Comparison of ENCODE assay signal across 22 cellular contexts in genomic region chr2:241258505-241259160, GRCh38. TPM values are rescaled to one million over a fixed set of nuclear protein-coding genes. Genes with fewer than 3 reads are reported as not detected.
DNase-seq lines count a peak whose midpoint lies in the region; ATAC-seq and TF ChIP-seq lines count a peak whose summit lies in the region.
"Had no signal": no experiment of that assay in that cellular context is flagged by ENCODE, and none has a peak within 500 bp of the region (broad histone marks: within the 10 kb centered on the region; RNA-seq: fewer than 3 reads in every experiment).

No MANE protein-coding gene starts in this region.

- H3K9me2 ChIP-seq in GM23338 (ENCODE audit: insufficient read depth) = no peaks in the 10 kb centered on the region

- no peaks in the 10 kb centered on the region for H3F3A ChIP-seq in GM23338 (replicated peaks; ENCODE audit: low read depth)

- DNase-seq in activated naive CD8-positive, alpha-beta T cell treated with anti-CD3 and anti-CD28 coated beads for 36 hours = no peak
- no peak for DNase-seq in activated naive CD8-positive, alpha-beta T cell treated with anti-CD3 and anti-CD28 coated beads, Interleukin-2, amount 50 U/mL, for 24 hours
- DNase-seq in GM23338 (ENCODE audit: low spot score) (no peak), osteocyte (ENCODE audit: extremely low spot score, unreplicated experiment) (peak; percentile 8), aorta (no peak), G401 (ENCODE audit: low spot score) (no peak)
- no peak for DNase-seq in activated naive CD8-positive, alpha-beta T cell treated with anti-CD3 and anti-CD28 coated beads, Interleukin-2, amount 10 ng/mL, durations not matched to agents 7 days and 5 days
- DNase-seq: activated effector memory CD4-positive, alpha-beta T cell treated with Interleukin-2 at 50 U/mL for 16 hours; central memory CD4-positive, alpha-beta T cell; DMS53; foreskin melanocyte; heart left ventricle; midbrain; naive thymus-derived CD4-positive, alpha-beta T cell; NCI-H1092 treated with DMSO at 0.1 percent for 48 hours; NCI-H1694 treated with DMSO at 0.1 percent for 48 hours; nucleus accumbens; SHP77 treated with DMSO at 0.1 percent for 48 hours; trophoblast cell had no signal

- no peak overlapping the region for H3K4me3 Mint-ChIP-seq in activated naive CD8-positive, alpha-beta T cell treated with anti-CD3 and anti-CD28 coated beads for 36 hours
- H3K4me3 Mint-ChIP-seq in activated naive CD8-positive, alpha-beta T cell treated with anti-CD3 and anti-CD28 coated beads, Interleukin-2, amount 50 U/mL, for 24 hours = no peak overlapping the region
- H3K4me3 Mint-ChIP-seq in GM23338 = no peak overlapping the region
- H3K4me3 Mint-ChIP-seq in activated naive CD8-positive, alpha-beta T cell treated with anti-CD3 and anti-CD28 coated beads, Interleukin-2, amount 10 ng/mL, durations not matched to agents 7 days and 5 days = no peak overlapping the region
- H3K4me3 Mint-ChIP-seq in osteocyte (ENCODE audit: unreplicated experiment) = no peak overlapping the region
- H3K4me3 Mint-ChIP-seq: stimulated activated effector memory CD8-positive, alpha-beta T cell treated with anti-CD3 and anti-CD28 coated beads, Interleukin-12 subunit alpha, Interleukin-12 subunit beta, amount 100 ng/mL, for 72 hours had no signal

- H3K4me1 Mint-ChIP-seq in activated naive CD8-positive, alpha-beta T cell treated with anti-CD3 and anti-CD28 coated beads for 36 hours = no peaks in the 10 kb centered on the region
- no peaks in the 10 kb centered on the region for H3K4me1 Mint-ChIP-seq in activated naive CD8-positive, alpha-beta T cell treated with anti-CD3 and anti-CD28 coated beads, Interleukin-2, amount 50 U/mL, for 24 hours
- H3K4me1 Mint-ChIP-seq in GM23338 (no peaks in the 10 kb centered on the region), osteocyte (ENCODE audit: unreplicated experiment) (peaks cover 9% of the 10 kb centered on the region)
- H3K4me1 Mint-ChIP-seq in activated naive CD8-positive, alpha-beta T cell treated with anti-CD3 and anti-CD28 coated beads, Interleukin-2, amount 10 ng/mL, durations not matched to agents 7 days and 5 days = no peaks in the 10 kb centered on the region

- H4K20me1 ChIP-seq in GM23338 (replicated peaks; ENCODE audit: insufficient read depth) = peaks cover 22% of the 10 kb centered on the region

- H3K4me1 ChIP-seq in GM23338 (ENCODE audit: insufficient read depth) = no peaks in the 10 kb centered on the region
- no peaks in the 10 kb centered on the region for H3K4me1 ChIP-seq in aorta (ENCODE audit: control insufficient read depth in 1 of 2, insufficient read depth in 2 of 2, low read length in 2 of 2)
- H3K4me1 ChIP-seq: BLaER1, heart left ventricle had no signal

- H3K79me2 ChIP-seq in GM23338 (replicated peaks; ENCODE audit: insufficient read depth) = peaks cover 16% of the 10 kb centered on the region; the same call in 1 of the 2 replicates

- TF ChIP-seq CTCF in GM23338 (conservative IDR thresholded peaks at IDR 0.05; ENCODE audit: low read depth in 2 of 2) = no peak
- TF ChIP-seq CTCF in osteocyte (IDR thresholded peaks at IDR 0.05) = no peak

- in situ Hi-C loops in G401 (cut with HindIII; ENCODE audit: low sequenced_read_pairs) = no loop called here

- no peak overlapping the region for H2AFZ ChIP-seq in GM23338

- H3K4me3 ChIP-seq in GM23338 = no peak overlapping the region
- no peak overlapping the region for H3K4me3 ChIP-seq in aorta (ENCODE audit: low read length in 2 of 2)
- H3K4me3 ChIP-seq: BLaER1, heart left ventricle had no signal

- H3K9me3 Mint-ChIP-seq in activated naive CD8-positive, alpha-beta T cell treated with anti-CD3 and anti-CD28 coated beads for 36 hours = no peaks in the 10 kb centered on the region
- H3K9me3 Mint-ChIP-seq in activated naive CD8-positive, alpha-beta T cell treated with anti-CD3 and anti-CD28 coated beads, Interleukin-2, amount 50 U/mL, for 24 hours = no peaks in the 10 kb centered on the region
- H3K9me3 Mint-ChIP-seq in GM23338 (no peaks in the 10 kb centered on the region), osteocyte (ENCODE audit: unreplicated experiment) (no peaks in the 10 kb centered on the region)
- H3K9me3 Mint-ChIP-seq in activated naive CD8-positive, alpha-beta T cell treated with anti-CD3 and anti-CD28 coated beads, Interleukin-2, amount 10 ng/mL, durations not matched to agents 7 days and 5 days = no peaks in the 10 kb centered on the region
- H3K9me3 Mint-ChIP-seq: naive thymus-derived CD4-positive, alpha-beta T cell; stimulated activated effector memory CD8-positive, alpha-beta T cell treated with anti-CD3 and anti-CD28 coated beads, Interleukin-12 subunit alpha, Interleukin-12 subunit beta, amount 100 ng/mL, for 72 hours had no signal

- ATAC-seq in activated naive CD8-positive, alpha-beta T cell treated with anti-CD3 and anti-CD28 coated beads, Interleukin-2, amount 50 U/mL, for 24 hours = no peak
- ATAC-seq in GM23338 (no peak), aorta (ENCODE audit: low FRiP score) (no peak)
- no peak for ATAC-seq in activated naive CD8-positive, alpha-beta T cell treated with anti-CD3 and anti-CD28 coated beads, Interleukin-2, amount 10 ng/mL, durations not matched to agents 7 days and 5 days (ENCODE audit: low read depth)
- ATAC-seq: HCT116; heart left ventricle; naive thymus-derived CD4-positive, alpha-beta T cell; stimulated activated effector memory CD8-positive, alpha-beta T cell treated with anti-CD3 and anti-CD28 coated beads, Interleukin-12 subunit alpha, Interleukin-12 subunit beta, amount 100 ng/mL, for 72 hours had no signal

- POLR2A ChIA-PET in activated naive CD8-positive, alpha-beta T cell treated with anti-CD3 and anti-CD28 coated beads, Interleukin-2, amount 10 ng/mL, durations not matched to agents 7 days and 5 days (lab: Charles Lee) = no interaction called here

- no peak overlapping the region for H3K4me2 ChIP-seq in GM23338
- H3K4me2 ChIP-seq: BLaER1 had no signal

- H3K27me3 ChIP-seq in GM23338 (ENCODE audit: insufficient read depth) (no peaks in the 10 kb centered on the region), aorta (ENCODE audit: control insufficient read depth in 1 of 2, insufficient read depth in 2 of 2, low read length in 1 of 2) (no peaks in the 10 kb centered on the region)
- H3K27me3 ChIP-seq: BLaER1, heart left ventricle had no signal

- intact Hi-C loops in aorta (cut with DNase I) = no loop called here

- peak overlapping the region; percentile 15 for H3K27ac Mint-ChIP-seq in activated naive CD8-positive, alpha-beta T cell treated with anti-CD3 and anti-CD28 coated beads for 36 hours
- no peak overlapping the region for H3K27ac Mint-ChIP-seq in activated naive CD8-positive, alpha-beta T cell treated with anti-CD3 and anti-CD28 coated beads, Interleukin-2, amount 50 U/mL, for 24 hours
- H3K27ac Mint-ChIP-seq in GM23338 (0 out of 2 replicates have a peak overlapping the region, but pooled peaks have one; percentile 5), osteocyte (ENCODE audit: unreplicated experiment) (no peak overlapping the region)
- peak overlapping the region; percentile 42 for H3K27ac Mint-ChIP-seq in activated naive CD8-positive, alpha-beta T cell treated with anti-CD3 and anti-CD28 coated beads, Interleukin-2, amount 10 ng/mL, durations not matched to agents 7 days and 5 days
- H3K27ac Mint-ChIP-seq: stimulated activated effector memory CD8-positive, alpha-beta T cell treated with anti-CD3 and anti-CD28 coated beads, Interleukin-12 subunit alpha, Interleukin-12 subunit beta, amount 100 ng/mL, for 72 hours had no signal

- peaks cover 31% of the 10 kb centered on the region for H3K36me3 Mint-ChIP-seq in activated naive CD8-positive, alpha-beta T cell treated with anti-CD3 and anti-CD28 coated beads for 36 hours
- peaks cover 65% of the 10 kb centered on the region for H3K36me3 Mint-ChIP-seq in activated naive CD8-positive, alpha-beta T cell treated with anti-CD3 and anti-CD28 coated beads, Interleukin-2, amount 50 U/mL, for 24 hours (ENCODE audit: low read depth)
- H3K36me3 Mint-ChIP-seq in GM23338 (ENCODE audit: low read depth) (peaks cover 87% of the 10 kb centered on the region), osteocyte (ENCODE audit: unreplicated experiment) (peaks cover 57% of the 10 kb centered on the region)
- H3K36me3 Mint-ChIP-seq in activated naive CD8-positive, alpha-beta T cell treated with anti-CD3 and anti-CD28 coated beads, Interleukin-2, amount 10 ng/mL, durations not matched to agents 7 days and 5 days = peaks cover 26% of the 10 kb centered on the region

- H3K36me3 ChIP-seq in GM23338 (ENCODE audit: insufficient read depth) (peaks cover 63% of the 10 kb centered on the region), aorta (ENCODE audit: control insufficient read depth in 1 of 2, insufficient read depth in 2 of 2, low read length in 1 of 2) (peaks cover 5 to 26% of the 10 kb centered on the region in 2 donors)

- H3K9me3 ChIP-seq in aorta (ENCODE audit: control insufficient read depth, low read length) = no peaks in the 10 kb centered on the region
- H3K9me3 ChIP-seq: BLaER1, heart left ventricle had no signal

- 67% methylated on average over 8 of the region's 8 CpGs for WGBS in aorta, 2 donors

- H3K27me3 Mint-ChIP-seq in activated naive CD8-positive, alpha-beta T cell treated with anti-CD3 and anti-CD28 coated beads for 36 hours = no peaks in the 10 kb centered on the region
- no peaks in the 10 kb centered on the region for H3K27me3 Mint-ChIP-seq in activated naive CD8-positive, alpha-beta T cell treated with anti-CD3 and anti-CD28 coated beads, Interleukin-2, amount 50 U/mL, for 24 hours
- peaks cover 3% of the 10 kb centered on the region for H3K27me3 Mint-ChIP-seq in GM23338 (ENCODE audit: insufficient read depth, low read depth, poor library complexity)
- H3K27me3 Mint-ChIP-seq in activated naive CD8-positive, alpha-beta T cell treated with anti-CD3 and anti-CD28 coated beads, Interleukin-2, amount 10 ng/mL, durations not matched to agents 7 days and 5 days = no peaks in the 10 kb centered on the region
- no peaks in the 10 kb centered on the region for H3K27me3 Mint-ChIP-seq in osteocyte (ENCODE audit: unreplicated experiment)
- H3K27me3 Mint-ChIP-seq: naive thymus-derived CD4-positive, alpha-beta T cell had no signal

- H3K27ac ChIP-seq in GM23338 (ENCODE audit: low read depth) (no peak overlapping the region), aorta (ENCODE audit: low read depth in 1 of 2, low read length in 2 of 2) (no peak overlapping the region)
- H3K27ac ChIP-seq: BLaER1, heart left ventricle had no signal

RNA-seq across cellular contexts. Expression of gene HDLBP, which starts 56.8 kb away (rescaled TPM):
- 100 to 1,000 TPM; 272 to 286 TPM for total RNA-seq in activated naive CD8-positive, alpha-beta T cell treated with anti-CD3 and anti-CD28 coated beads for 36 hours
- 306 and 312 TPM in 2 replicates for total RNA-seq in GM23338 (2014; rRNA removed; shearing (Covaris generic))
- polyA plus RNA-seq in GM23338 (2016; fragmentation: Nextera tagmentation; extraction: Ambion mirVana) (218 and 230 TPM in 2 replicates), aorta (100 to 1,000 TPM; 220 to 221 TPM)
- 100 to 1,000 TPM; 158 TPM for total RNA-seq in activated naive CD8-positive, alpha-beta T cell treated with anti-CD3 and anti-CD28 coated beads, Interleukin-2, amount 10 ng/mL, durations not matched to agents 7 days and 5 days
- total RNA-seq in osteocyte (839 and 856 TPM in 2 replicates), aorta (100 to 1,000 TPM; 415 to 476 TPM)
- 386 and 442 TPM in 2 replicates for total RNA-seq in G401 (2014; rRNA removed; shearing (Covaris generic))

RNA-seq across cellular contexts. Expression of gene SEPTIN2, which starts 57.1 kb away (rescaled TPM):
- 100 to 1,000 TPM; 263 to 265 TPM for total RNA-seq in activated naive CD8-positive, alpha-beta T cell treated with anti-CD3 and anti-CD28 coated beads for 36 hours
- total RNA-seq in GM23338 (2014; rRNA removed; shearing (Covaris generic)) = 370 and 393 TPM in 2 replicates
- polyA plus RNA-seq in GM23338 (2016; fragmentation: Nextera tagmentation; extraction: Ambion mirVana) (204 and 227 TPM in 2 replicates), aorta (100 to 1,000 TPM; 218 to 243 TPM)
- total RNA-seq in activated naive CD8-positive, alpha-beta T cell treated with anti-CD3 and anti-CD28 coated beads, Interleukin-2, amount 10 ng/mL, durations not matched to agents 7 days and 5 days = 100 to 1,000 TPM; 259 to 275 TPM
- total RNA-seq in osteocyte (547 and 557 TPM in 2 replicates), aorta (100 to 1,000 TPM; 345 to 394 TPM)
- 339 and 438 TPM in 2 replicates for total RNA-seq in G401 (2014; rRNA removed; shearing (Covaris generic))

Comparison
In these comparisons a context has a peak if more than half of its experiments do, and no peak if none do; other contexts are left out.
1. H3K27ac Mint-ChIP-seq: peak in activated naive CD8-positive, alpha-beta T cell treated with anti-CD3 and anti-CD28 coated beads for 36 hours (single experiment), GM23338 (single experiment) and activated naive CD8-positive, alpha-beta T cell treated with anti-CD3 and anti-CD28 coated beads, Interleukin-2, amount 10 ng/mL, durations not matched to agents 7 days and 5 days (single experiment); none in activated naive CD8-positive, alpha-beta T cell treated with anti-CD3 and anti-CD28 coated beads, Interleukin-2, amount 50 U/mL, for 24 hours (single experiment) and osteocyte (single experiment).